Comparison of ENCODE assay signal across 1 cellular context in genomic region chr3:141537866-141538265, GRCh38.
TF ChIP-seq lines count a peak whose summit lies in the region.

No MANE protein-coding gene starts in this region.

TF ChIP-seq in HCT116, 20 proteins besides CTCF, POLR2A, EP300 and RAD21:
- TF ChIP-seq, protein P1, sequence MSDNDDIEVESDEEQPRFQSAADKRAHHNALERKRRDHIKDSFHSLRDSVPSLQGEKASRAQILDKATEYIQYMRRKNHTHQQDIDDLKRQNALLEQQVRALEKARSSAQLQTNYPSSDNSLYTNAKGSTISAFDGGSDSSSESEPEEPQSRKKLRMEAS (IDR thresholded peaks at IDR 0.05), result no peak
- no peak for TF ChIP-seq SRF (IDR thresholded peaks at IDR 0.05; ENCODE audit: low read depth)
- no peak for TF ChIP-seq CEBPB (IDR thresholded peaks at IDR 0.05; ENCODE audit: low read depth)
- TF ChIP-seq SP1 (IDR thresholded peaks at IDR 0.05; ENCODE audit: low read depth), result no peak
- TF ChIP-seq TCF7L2 (IDR thresholded peaks at IDR 0.05; ENCODE audit: borderline replicate concordance, extremely low read depth, insufficient read depth, insufficient read length), result no peak
- no peak for TF ChIP-seq YY1 (IDR thresholded peaks at IDR 0.05; ENCODE audit: extremely low read depth, insufficient replicate concordance, low read depth, low read length)
- TF ChIP-seq CBX3 (IDR thresholded peaks at IDR 0.05; ENCODE audit: low read depth), result no peak
- TF ChIP-seq SIN3A (IDR thresholded peaks at IDR 0.05; ENCODE audit: low read depth), result no peak
- TF ChIP-seq ZNF274 (IDR thresholded peaks at IDR 0.05; ENCODE audit: low read depth, low read length), result no peak
TF ChIP-seq in HCT116: peak in this region for 0.
